In genomic region chr5:59538080-59538479, GRCh38 we compare ENCODE assay signal across 26 cellular contexts.
"Had no signal": no experiment of that assay in that cellular context is flagged by ENCODE, and none has a peak within 500 bp of the region (broad histone marks: within the 10 kb centered on the region; RNA-seq: fewer than 3 reads in every experiment).

No MANE protein-coding gene starts in this region.

- ATAC-seq: stimulated activated effector memory CD8-positive, alpha-beta T cell treated with anti-CD3 and anti-CD28 coated beads, Interleukin-12 subunit alpha, Interleukin-12 subunit beta, amount 100 ng/mL, for 72 hours; stimulated activated memory B cell treated with anti-CD40 and anti-IgM and Interleukin-4, amounts not matched to agents 10 μg/mL and 1 μg/mL and 100 μg/mL, for 72 hours; stimulated activated naive B cell treated with anti-CD40 and anti-IgM and Interleukin-4, amounts not matched to agents 10 μg/mL and 1 μg/mL and 100 μg/mL, for 72 hours; stimulated activated naive CD8-positive, alpha-beta T cell treated with anti-CD3 and anti-CD28 coated beads, Interleukin-15, amount 100 ng/mL, for 72 hours; stimulated activated naive CD8-positive, alpha-beta T cell treated with anti-CD3 and anti-CD28 coated beads, Interleukin-15, Interleukin-2, amounts not matched to agents 100 U/mL and 50 U/mL, for 24 hours; upper lobe of right lung had no signal

- H3K36me3 ChIP-seq: stomach, suprapubic skin, thoracic aorta, thyroid gland, tibial artery, tibial nerve, transverse colon, upper lobe of left lung, upper lobe of right lung, uterus, vagina had no signal

- H3K27me3 ChIP-seq: stomach, suprapubic skin, testis, thyroid gland, tibial artery, tibial nerve, transverse colon, upper lobe of left lung, upper lobe of right lung, uterus, vagina had no signal

- H3K4me3 ChIP-seq: stomach, suprapubic skin, testis, thoracic aorta, thyroid gland, tibial artery, tibial nerve, transverse colon, upper lobe of left lung, upper lobe of right lung, uterus, vagina had no signal

- H3K27ac ChIP-seq: stomach, suprapubic skin, testis, thoracic aorta, thyroid gland, tibial artery, tibial nerve, transverse colon, upper lobe of left lung, upper lobe of right lung, uterus, vagina had no signal

- H3K4me1 ChIP-seq: testis had no signal

- DNase-seq: stimulated activated CD4-positive, alpha-beta T cell treated with anti-CD3 and anti-CD28 coated beads, Interleukin-2, amount 100 ng/mL, for 48 hours; stimulated activated CD4-positive, alpha-beta T cell treated with anti-CD3 and anti-CD28 coated beads, Interleukin-4, amount 100 ng/mL, for 1 hour; stimulated activated CD4-positive, alpha-beta T cell treated with anti-CD3 and anti-CD28 coated beads, Interleukin-4, amount 100 ng/mL, for 24 hours; stimulated activated CD4-positive, alpha-beta T cell treated with anti-CD3 and anti-CD28 coated beads, Interleukin-4, amount 100 ng/mL, for 4 hours; stimulated activated CD8-positive, alpha-beta memory T cell treated with anti-CD3 and anti-CD28 coated beads, Interleukin-4, amount 100 ng/mL, for 48 hours; stimulated activated naive B cell treated with anti-CD40 and anti-IgM and Interleukin-4, amounts not matched to agents 10 μg/mL and 1 μg/mL and 100 μg/mL, for 72 hours; stimulated activated naive CD4-positive, alpha-beta T cell; stimulated activated naive CD4-positive, alpha-beta T cell treated with Interleukin-2 at 50 U/mL for 16 hours; stimulated activated naive CD8-positive, alpha-beta T cell treated with anti-CD3 and anti-CD28 coated beads, Interleukin-15, amount 100 ng/mL, for 72 hours; stimulated activated naive CD8-positive, alpha-beta T cell treated with anti-CD3 and anti-CD28 coated beads, Interleukin-15, Interleukin-2, amounts not matched to agents 100 U/mL and 50 U/mL, for 24 hours; stomach; substantia nigra; testis; thyroid gland; tibial artery; transverse colon; trophoblast cell; upper lobe of left lung; upper lobe of right lung; uterus had no signal

- H3K9me3 ChIP-seq: stomach, suprapubic skin, testis, thoracic aorta, thyroid gland, tibial artery, tibial nerve, transverse colon, upper lobe of left lung, upper lobe of right lung, uterus, vagina had no signal
